Comparison of ENCODE assay signal across 26 cellular contexts in the genomic region with DNA sequence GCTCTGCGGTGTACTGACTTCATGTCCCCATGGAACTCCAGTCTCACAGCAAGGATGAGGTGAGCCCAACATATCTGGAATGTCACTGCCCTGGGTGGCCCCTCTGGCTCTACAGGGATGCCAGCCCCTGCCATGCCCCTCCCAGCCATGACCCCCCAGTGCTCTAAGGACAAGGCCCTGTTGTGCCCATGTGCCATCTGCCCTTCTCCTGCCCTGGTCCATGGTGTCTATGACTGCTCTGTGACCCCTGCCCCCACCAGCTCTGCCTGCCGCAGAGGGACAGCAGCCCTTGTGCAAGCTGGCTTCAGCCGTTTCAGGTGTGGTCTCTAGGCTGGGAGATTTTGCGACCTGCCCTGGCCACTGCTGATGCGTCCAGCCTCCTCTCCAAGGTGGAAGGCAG. TPM values are rescaled to one million over a fixed set of nuclear protein-coding genes. Genes with fewer than 3 reads are reported as not detected.
DNase-seq lines count a peak whose midpoint lies in the region; ATAC-seq and TF ChIP-seq lines count a peak whose summit lies in the region.
"Had no signal": no experiment of that assay in that cellular context is flagged by ENCODE, and none has a peak within 500 bp of the region (broad histone marks: within the 10 kb centered on the region; RNA-seq: fewer than 3 reads in every experiment).

No MANE protein-coding gene starts in this region.

- no peak for ATAC-seq in GM19023 (IDR thresholded peaks at IDR 0.05; ENCODE audit: unreplicated experiment)
- ATAC-seq: GM12878; mucosa of descending colon; stimulated activated naive CD8-positive, alpha-beta T cell treated with anti-CD3 and anti-CD28 coated beads, Interleukin-15, amount 100 ng/mL, for 72 hours had no signal

- H2AFZ ChIP-seq in osteoblast (ENCODE audit: low read length), result no peak overlapping the region

- H3K4me1 ChIP-seq in osteoblast (ENCODE audit: insufficient read depth, low read length), result peaks cover 34% of the 10 kb centered on the region
- peaks cover 60 to 71% of the 10 kb centered on the region in 2 donors for H3K4me1 ChIP-seq in thyroid gland
- H3K4me1 ChIP-seq: uterus had no signal

- H3K4me3 Mint-ChIP-seq in chondrocyte (ENCODE audit: unreplicated experiment), result no peak overlapping the region
- H3K4me3 Mint-ChIP-seq: activated CD4-positive, alpha-beta T cell treated with anti-CD3 and anti-CD28 coated beads, Interleukin-2, amount 10 ng/mL, durations not matched to agents 24 days and 14 days; activated naive CD8-positive, alpha-beta T cell treated with anti-CD3 and anti-CD28 coated beads, Interleukin-2, amount 10 ng/mL, durations not matched to agents 7 days and 5 days; CD14-positive monocyte; immature natural killer cell; nephron; stimulated activated naive CD8-positive, alpha-beta T cell treated with anti-CD3 and anti-CD28 coated beads, Interleukin-15, amount 100 ng/mL, for 72 hours had no signal

- peaks cover 10% of the 10 kb centered on the region for H3K36me3 Mint-ChIP-seq in chondrocyte (ENCODE audit: low read depth)
- H3K36me3 Mint-ChIP-seq: activated naive CD8-positive, alpha-beta T cell treated with anti-CD3 and anti-CD28 coated beads, Interleukin-2, amount 10 ng/mL, durations not matched to agents 7 days and 5 days had no signal

- no peak for TF ChIP-seq POLR2A in thyroid gland (IDR thresholded peaks at IDR 0.05)

- H3K9me3 ChIP-seq in osteoblast (ENCODE audit: low read depth, low read length) (no peaks in the 10 kb centered on the region), thyroid gland (no peaks in the 10 kb centered on the region)
- H3K9me3 ChIP-seq: left ventricle myocardium inferior, mucosa of descending colon, uterus had no signal

- peak overlapping the region; percentile 91 for H3K27ac ChIP-seq in RWPE1
- H3K27ac ChIP-seq in osteoblast (ENCODE audit: low read depth, low read length), result no peak overlapping the region
- peak overlapping the region; percentile 80 to 86 (median 85) for H3K27ac ChIP-seq in thyroid gland
- H3K27ac ChIP-seq: uterus, WERI-Rb-1 had no signal

- H3K27me3 Mint-ChIP-seq in chondrocyte (ENCODE audit: low read depth), result no peaks in the 10 kb centered on the region
- H3K27me3 Mint-ChIP-seq: activated CD4-positive, alpha-beta T cell treated with anti-CD3 and anti-CD28 coated beads, Interleukin-2, amount 10 ng/mL, durations not matched to agents 24 days and 14 days; activated naive CD8-positive, alpha-beta T cell treated with anti-CD3 and anti-CD28 coated beads, Interleukin-2, amount 10 ng/mL, durations not matched to agents 7 days and 5 days; stimulated activated naive CD8-positive, alpha-beta T cell treated with anti-CD3 and anti-CD28 coated beads, Interleukin-15, amount 100 ng/mL, for 72 hours had no signal

- H4K20me1 ChIP-seq in osteoblast (ENCODE audit: insufficient read depth, low read length), result no peaks in the 10 kb centered on the region

- H3K27me3 ChIP-seq in osteoblast (ENCODE audit: insufficient read depth, low read length), result no peaks in the 10 kb centered on the region
- no peaks in the 10 kb centered on the region for H3K27me3 ChIP-seq in thyroid gland
- H3K27me3 ChIP-seq: uterus had no signal

- H3K4me1 Mint-ChIP-seq in chondrocyte (ENCODE audit: low read depth), result peaks cover 50% of the 10 kb centered on the region

- H3K79me2 ChIP-seq in osteoblast (ENCODE audit: insufficient read depth, low read length), result no peaks in the 10 kb centered on the region

- POLR2A ChIA-PET in RWPE1 (lab: Yijun Ruan, JAX; ENCODE audit: low non-redundant PET), result no interaction called here

- no peak overlapping the region for H3K4me2 ChIP-seq in osteoblast (ENCODE audit: insufficient read depth, low read length)

- WGBS in thyroid gland, 2 donors, result 67 to 71% methylated on average over 5 of the region's 5 CpGs

- no peak overlapping the region for H3K4me3 ChIP-seq in osteoblast (ENCODE audit: insufficient read depth, low read length)
- H3K4me3 ChIP-seq in thyroid gland (replicated peaks in 1 of 3), result no peak overlapping the region
- H3K4me3 ChIP-seq: GM12878, left ventricle myocardium inferior, mucosa of descending colon, uterus had no signal

- H3K9me3 Mint-ChIP-seq in chondrocyte (ENCODE audit: low read depth), result peaks cover 5% of the 10 kb centered on the region
- H3K9me3 Mint-ChIP-seq: activated CD4-positive, alpha-beta T cell treated with anti-CD3 and anti-CD28 coated beads, Interleukin-2, amount 10 ng/mL, durations not matched to agents 24 days and 14 days; activated naive CD8-positive, alpha-beta T cell treated with anti-CD3 and anti-CD28 coated beads, Interleukin-2, amount 10 ng/mL, durations not matched to agents 7 days and 5 days; CD14-positive monocyte; immature natural killer cell; nephron; stimulated activated naive CD8-positive, alpha-beta T cell treated with anti-CD3 and anti-CD28 coated beads, Interleukin-15, amount 100 ng/mL, for 72 hours had no signal

- no peak overlapping the region for H3K27ac Mint-ChIP-seq in chondrocyte (ENCODE audit: unreplicated experiment)
- H3K27ac Mint-ChIP-seq: activated CD4-positive, alpha-beta T cell treated with anti-CD3 and anti-CD28 coated beads, Interleukin-2, amount 10 ng/mL, durations not matched to agents 24 days and 14 days; activated naive CD8-positive, alpha-beta T cell treated with anti-CD3 and anti-CD28 coated beads, Interleukin-2, amount 10 ng/mL, durations not matched to agents 7 days and 5 days; immature natural killer cell had no signal

- H3K36me3 ChIP-seq in osteoblast (ENCODE audit: insufficient read depth, low read length), result peaks cover 6% of the 10 kb centered on the region
- H3K36me3 ChIP-seq in thyroid gland, result no peaks in the 10 kb centered on the region
- H3K36me3 ChIP-seq: uterus, WERI-Rb-1 had no signal

- CTCF ChIA-PET in RWPE1 (lab: Yijun Ruan, JAX), result no interaction called here

- no peak for DNase-seq in RWPE1 (ENCODE audit: low spot score)
- DNase-seq in chondrocyte (ENCODE audit: low spot score), result peak; percentile 57
- DNase-seq in osteoblast (ENCODE audit: insufficient read length, low spot score, missing footprints), result peak; percentile 77
- peak in 1 of 2 donors; percentile 29 for DNase-seq in thyroid gland
- DNase-seq in NCI-H146 treated with DMSO at 0.1 percent for 48 hours (lab: John Stamatoyannopoulos, UW; ENCODE audit: unreplicated experiment), result no peak
- no peak for DNase-seq in cerebellar nuclear complex (lab: John Stamatoyannopoulos, UW)
- DNase-seq: activated CD4-positive, alpha-beta T cell treated with anti-CD3 and anti-CD28 coated beads, Interleukin-2, amount 10 ng/mL, durations not matched to agents 24 days and 14 days; activated effector memory CD4-positive, alpha-beta T cell treated with Interleukin-2 at 50 U/mL for 16 hours; activated naive CD8-positive, alpha-beta T cell treated with anti-CD3 and anti-CD28 coated beads, Interleukin-2, amount 10 ng/mL, durations not matched to agents 7 days and 5 days; effector memory CD4-positive, alpha-beta T cell; foreskin melanocyte; H7; hippocampal formation; immature natural killer cell; Karpas-422; left ventricle myocardium inferior; NCI-H1694; NCI-H526; stimulated activated naive CD8-positive, alpha-beta T cell treated with anti-CD3 and anti-CD28 coated beads, Interleukin-15, amount 100 ng/mL, for 72 hours; WERI-Rb-1 had no signal

- TF ChIP-seq CTCF in RWPE1 (conservative IDR thresholded peaks at IDR 0.05; ENCODE audit: low read depth), result no peak
- TF ChIP-seq CTCF in chondrocyte (IDR thresholded peaks at IDR 0.05), result no peak
- no peak for TF ChIP-seq CTCF in osteoblast (IDR thresholded peaks at IDR 0.05; ENCODE audit: extremely low read depth, low read depth, low read length)
- TF ChIP-seq CTCF in thyroid gland (IDR thresholded peaks at IDR 0.05), result no peak

- intact Hi-C loops in thyroid gland (cut with DNase I), result no loop called here

RNA-seq across cellular contexts. Expression of a gene that starts 40.3 kb away (rescaled TPM):
- total RNA-seq in chondrocyte, result 30.4 to 34.3 TPM (median 33.6 TPM) in 3 replicates
- total RNA-seq in osteoblast, result 73.5 and 81.3 TPM in 2 replicates
- 10 to 100 TPM; 31.6 to 55.5 (median 46.6) TPM for total RNA-seq in thyroid gland

RNA-seq across cellular contexts. Expression of a gene that starts 42.8 kb away (rescaled TPM):
- 47.3 to 52.8 TPM (median 51.9 TPM) in 3 replicates for total RNA-seq in chondrocyte
- 46.0 and 48.9 TPM in 2 replicates for total RNA-seq in osteoblast
- total RNA-seq in thyroid gland, result 10 to 100 TPM; 22.1 to 79.4 (median 49.9) TPM

RNA-seq across cellular contexts. Expression of a gene that starts 56.7 kb away (rescaled TPM):
- 6.3 to 11.9 TPM (median 9.6 TPM) in 3 replicates for total RNA-seq in chondrocyte
- total RNA-seq in osteoblast, result 4.0 and 4.1 TPM in 2 replicates
- 1 to 10 TPM in 1 of 4 donors, not detected in 3; 3.8 TPM for total RNA-seq in thyroid gland

Comparison
In these comparisons a context has a peak if more than half of its experiments do, and no peak if none do; other contexts are left out.
1. DNase-seq: peak in chondrocyte (single experiment) and osteoblast (single experiment); none in RWPE1 (single experiment), NCI-H146 treated with DMSO at 0.1 percent for 48 hours (single experiment) and cerebellar nuclear complex (0 of 2).